In the genomic region with DNA sequence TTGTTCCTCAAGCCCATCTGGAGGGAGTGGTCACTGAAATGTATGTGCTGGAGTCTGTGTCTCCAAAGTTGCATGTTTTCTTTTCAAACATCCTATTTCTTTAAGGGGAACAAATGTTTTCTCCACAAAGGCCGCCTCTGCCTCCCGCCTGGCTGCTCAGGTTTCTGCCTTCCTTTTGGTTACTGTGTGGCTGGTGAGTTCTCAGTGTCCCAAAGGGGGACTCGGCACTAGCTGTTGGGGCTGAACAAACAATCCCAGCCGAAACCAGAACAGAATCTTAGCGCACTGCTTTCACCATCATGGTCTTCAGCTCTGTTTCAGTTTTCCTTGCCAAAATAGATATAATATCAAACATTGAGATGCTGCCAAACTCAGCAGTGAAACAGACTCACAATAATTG, we compare ENCODE assay signal across 19 cellular contexts.
"Had no signal": no experiment of that assay in that cellular context is flagged by ENCODE, and none has a peak within 500 bp of the region (broad histone marks: within the 10 kb centered on the region; RNA-seq: fewer than 3 reads in every experiment).

No MANE protein-coding gene starts in this region.

- H3K4me1 ChIP-seq: esophagus muscularis mucosa, prostate gland, sigmoid colon, thyroid gland had no signal

- H3K27me3 ChIP-seq: esophagus muscularis mucosa, heart left ventricle, sigmoid colon, thyroid gland had no signal

- H3K4me3 Mint-ChIP-seq: activated CD4-positive, alpha-beta T cell treated with anti-CD3 and anti-CD28 coated beads for 36 hours; activated CD8-positive, alpha-beta T cell treated with anti-CD3 and anti-CD28 coated beads for 36 hours; activated naive CD8-positive, alpha-beta T cell treated with anti-CD3 and anti-CD28 coated beads, Interleukin-2, amount 10 ng/mL, durations not matched to agents 7 days and 5 days; activated T-cell treated with anti-CD3 and anti-CD28 coated beads, Interleukin-2, amount 50 U/mL, for 72 hours had no signal

- H3K27ac Mint-ChIP-seq: activated CD4-positive, alpha-beta T cell treated with anti-CD3 and anti-CD28 coated beads for 36 hours; activated CD8-positive, alpha-beta T cell treated with anti-CD3 and anti-CD28 coated beads for 36 hours; activated naive CD8-positive, alpha-beta T cell treated with anti-CD3 and anti-CD28 coated beads, Interleukin-2, amount 10 ng/mL, durations not matched to agents 7 days and 5 days; activated T-cell treated with anti-CD3 and anti-CD28 coated beads, Interleukin-2, amount 50 U/mL, for 72 hours had no signal

- H3K9me3 Mint-ChIP-seq: activated naive CD8-positive, alpha-beta T cell treated with anti-CD3 and anti-CD28 coated beads, Interleukin-2, amount 10 ng/mL, durations not matched to agents 7 days and 5 days; activated T-cell treated with anti-CD3 and anti-CD28 coated beads, Interleukin-2, amount 50 U/mL, for 72 hours had no signal

- H3K27me3 Mint-ChIP-seq: activated CD4-positive, alpha-beta T cell treated with anti-CD3 and anti-CD28 coated beads for 36 hours; activated CD8-positive, alpha-beta T cell treated with anti-CD3 and anti-CD28 coated beads for 36 hours; activated naive CD8-positive, alpha-beta T cell treated with anti-CD3 and anti-CD28 coated beads, Interleukin-2, amount 10 ng/mL, durations not matched to agents 7 days and 5 days had no signal

- H3K27ac ChIP-seq: esophagus muscularis mucosa, heart left ventricle, prostate gland, sigmoid colon, thyroid gland had no signal

- H3K36me3 ChIP-seq: esophagus muscularis mucosa, heart left ventricle, prostate gland, sigmoid colon, thyroid gland had no signal

- H3K4me1 Mint-ChIP-seq: activated CD4-positive, alpha-beta T cell treated with anti-CD3 and anti-CD28 coated beads for 36 hours; activated naive CD8-positive, alpha-beta T cell treated with anti-CD3 and anti-CD28 coated beads, Interleukin-2, amount 10 ng/mL, durations not matched to agents 7 days and 5 days had no signal

- FAIRE-seq: colon, frontal cortex, urothelium cell line had no signal

- ATAC-seq: activated CD4-positive, alpha-beta T cell treated with anti-CD3 and anti-CD28 coated beads for 36 hours; activated CD8-positive, alpha-beta T cell treated with anti-CD3 and anti-CD28 coated beads for 36 hours; activated T-cell treated with anti-CD3 and anti-CD28 coated beads, Interleukin-2, amount 50 U/mL, for 72 hours; heart left ventricle; stimulated activated naive CD8-positive, alpha-beta T cell treated with anti-CD3 and anti-CD28 coated beads, Interleukin-15, Interleukin-2, amounts not matched to agents 100 U/mL and 50 U/mL, for 24 hours had no signal

- H3K36me3 Mint-ChIP-seq: activated naive CD8-positive, alpha-beta T cell treated with anti-CD3 and anti-CD28 coated beads, Interleukin-2, amount 10 ng/mL, durations not matched to agents 7 days and 5 days had no signal

- DNase-seq: activated CD4-positive, alpha-beta T cell treated with anti-CD3 and anti-CD28 coated beads for 36 hours; activated CD8-positive, alpha-beta memory T cell treated with anti-CD3 and anti-CD28 coated beads, Interleukin-2, amount 50 U/mL, for 4 hours; activated CD8-positive, alpha-beta T cell treated with anti-CD3 and anti-CD28 coated beads for 36 hours; activated naive CD8-positive, alpha-beta T cell treated with anti-CD3 and anti-CD28 coated beads, Interleukin-2, amount 10 ng/mL, durations not matched to agents 7 days and 5 days; activated T-cell treated with anti-CD3 and anti-CD28 coated beads, Interleukin-2, amount 50 U/mL, for 72 hours; aorta; heart left ventricle; islet precursor cell; sigmoid colon; stimulated activated CD4-positive, alpha-beta T cell treated with anti-CD3 and anti-CD28 coated beads, Interleukin-4, amount 100 ng/mL, for 1 hour; stimulated activated CD8-positive, alpha-beta memory T cell treated with anti-CD3 and anti-CD28 coated beads, Interleukin-4, amount 100 ng/mL, for 48 hours; stimulated activated naive CD8-positive, alpha-beta T cell treated with anti-CD3 and anti-CD28 coated beads, Interleukin-15, Interleukin-2, amounts not matched to agents 100 U/mL and 50 U/mL, for 24 hours; SW 1271; thyroid gland had no signal

- H3K4me3 ChIP-seq: esophagus muscularis mucosa, heart left ventricle, prostate gland, sigmoid colon, thyroid gland had no signal

- H3K9me3 ChIP-seq: esophagus muscularis mucosa, heart left ventricle, prostate gland, sigmoid colon, thyroid gland had no signal
